Comparison of ENCODE assay signal across 2 cellular contexts in genomic region chr17:42153919-42154491, GRCh38.
A peak's percentile ranks its signal among the peaks of the same experiment; 100 is the strongest.
TF ChIP-seq lines count a peak whose summit lies in the region.

No MANE protein-coding gene starts in this region.

TF ChIP-seq in GM12878, 131 proteins besides CTCF, POLR2A, EP300 and RAD21:
- TF ChIP-seq MEF2A (IDR thresholded peaks at IDR 0.05; ENCODE audit: insufficient read depth, low read depth, low read length) (no peak), SPI1 (IDR thresholded peaks at IDR 0.05; ENCODE audit: borderline replicate concordance, insufficient read depth, low read depth, low read length) (peak; percentile 20; the same call in 1 of the 2 replicates), BCL11A (IDR thresholded peaks at IDR 0.05; ENCODE audit: low read depth, low read length) (no peak), USF2 (IDR thresholded peaks at IDR 0.05; ENCODE audit: borderline replicate concordance, low read depth, low read length) (no peak), BHLHE40 (IDR thresholded peaks at IDR 0.05; ENCODE audit: borderline replicate concordance in 1 of 2, low read depth in 2 of 2, low read length in 1 of 2) (peak in 1 of 2 experiments; percentile 34; a peak in 1 of 4 replicates), RBBP5 (conservative IDR thresholded peaks at IDR 0.05) (no peak), IKZF1 (conservative IDR thresholded peaks at IDR 0.05) (no peak), EZH2 (IDR thresholded peaks at IDR 0.05; ENCODE audit: borderline replicate concordance, control insufficient read depth, low read depth, low read length) (no peak), MTA3 (IDR thresholded peaks at IDR 0.05; ENCODE audit: borderline replicate concordance, low read length) (no peak)

TF ChIP-seq in liver, 16 proteins besides CTCF, POLR2A, EP300 and RAD21:
- no peak for TF ChIP-seq JUND (IDR thresholded peaks at IDR 0.05)
- no peak for TF ChIP-seq HNF4A (conservative IDR thresholded peaks at IDR 0.05)
- TF ChIP-seq SP1 (IDR thresholded peaks at IDR 0.05): no peak
- TF ChIP-seq, protein P1, sequence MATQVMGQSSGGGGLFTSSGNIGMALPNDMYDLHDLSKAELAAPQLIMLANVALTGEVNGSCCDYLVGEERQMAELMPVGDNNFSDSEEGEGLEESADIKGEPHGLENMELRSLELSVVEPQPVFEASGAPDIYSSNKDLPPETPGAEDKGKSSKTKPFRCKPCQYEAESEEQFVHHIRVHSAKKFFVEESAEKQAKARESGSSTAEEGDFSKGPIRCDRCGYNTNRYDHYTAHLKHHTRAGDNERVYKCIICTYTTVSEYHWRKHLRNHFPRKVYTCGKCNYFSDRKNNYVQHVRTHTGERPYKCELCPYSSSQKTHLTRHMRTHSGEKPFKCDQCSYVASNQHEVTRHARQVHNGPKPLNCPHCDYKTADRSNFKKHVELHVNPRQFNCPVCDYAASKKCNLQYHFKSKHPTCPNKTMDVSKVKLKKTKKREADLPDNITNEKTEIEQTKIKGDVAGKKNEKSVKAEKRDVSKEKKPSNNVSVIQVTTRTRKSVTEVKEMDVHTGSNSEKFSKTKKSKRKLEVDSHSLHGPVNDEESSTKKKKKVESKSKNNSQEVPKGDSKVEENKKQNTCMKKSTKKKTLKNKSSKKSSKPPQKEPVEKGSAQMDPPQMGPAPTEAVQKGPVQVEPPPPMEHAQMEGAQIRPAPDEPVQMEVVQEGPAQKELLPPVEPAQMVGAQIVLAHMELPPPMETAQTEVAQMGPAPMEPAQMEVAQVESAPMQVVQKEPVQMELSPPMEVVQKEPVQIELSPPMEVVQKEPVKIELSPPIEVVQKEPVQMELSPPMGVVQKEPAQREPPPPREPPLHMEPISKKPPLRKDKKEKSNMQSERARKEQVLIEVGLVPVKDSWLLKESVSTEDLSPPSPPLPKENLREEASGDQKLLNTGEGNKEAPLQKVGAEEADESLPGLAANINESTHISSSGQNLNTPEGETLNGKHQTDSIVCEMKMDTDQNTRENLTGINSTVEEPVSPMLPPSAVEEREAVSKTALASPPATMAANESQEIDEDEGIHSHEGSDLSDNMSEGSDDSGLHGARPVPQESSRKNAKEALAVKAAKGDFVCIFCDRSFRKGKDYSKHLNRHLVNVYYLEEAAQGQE (IDR thresholded peaks at IDR 0.05): no peak
- TF ChIP-seq, protein P2, sequence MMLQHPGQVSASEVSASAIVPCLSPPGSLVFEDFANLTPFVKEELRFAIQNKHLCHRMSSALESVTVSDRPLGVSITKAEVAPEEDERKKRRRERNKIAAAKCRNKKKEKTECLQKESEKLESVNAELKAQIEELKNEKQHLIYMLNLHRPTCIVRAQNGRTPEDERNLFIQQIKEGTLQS (IDR thresholded peaks at IDR 0.05): no peak
- TF ChIP-seq FOXA1 (IDR thresholded peaks at IDR 0.05): no peak
- TF ChIP-seq, protein P3, sequence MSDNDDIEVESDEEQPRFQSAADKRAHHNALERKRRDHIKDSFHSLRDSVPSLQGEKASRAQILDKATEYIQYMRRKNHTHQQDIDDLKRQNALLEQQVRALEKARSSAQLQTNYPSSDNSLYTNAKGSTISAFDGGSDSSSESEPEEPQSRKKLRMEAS (IDR thresholded peaks at IDR 0.05): no peak
- TF ChIP-seq RXRA (IDR thresholded peaks at IDR 0.05): no peak
- no peak for TF ChIP-seq FOXA2 (IDR thresholded peaks at IDR 0.05)
- TF ChIP-seq YY1 (IDR thresholded peaks at IDR 0.05): no peak
- TF ChIP-seq HNF4G (IDR thresholded peaks at IDR 0.05): no peak
- TF ChIP-seq NR2F2 (IDR thresholded peaks at IDR 0.05): no peak
- TF ChIP-seq EGR1 (IDR thresholded peaks at IDR 0.05; ENCODE audit: low read depth in 2 of 2): no peak
- no peak for TF ChIP-seq GABPA (IDR thresholded peaks at IDR 0.05 in 1 of 2, conservative IDR thresholded peaks at IDR 0.05 in 1 of 2)
- no peak for TF ChIP-seq TAF1 (conservative IDR thresholded peaks at IDR 0.05)
- TF ChIP-seq, protein P4, sequence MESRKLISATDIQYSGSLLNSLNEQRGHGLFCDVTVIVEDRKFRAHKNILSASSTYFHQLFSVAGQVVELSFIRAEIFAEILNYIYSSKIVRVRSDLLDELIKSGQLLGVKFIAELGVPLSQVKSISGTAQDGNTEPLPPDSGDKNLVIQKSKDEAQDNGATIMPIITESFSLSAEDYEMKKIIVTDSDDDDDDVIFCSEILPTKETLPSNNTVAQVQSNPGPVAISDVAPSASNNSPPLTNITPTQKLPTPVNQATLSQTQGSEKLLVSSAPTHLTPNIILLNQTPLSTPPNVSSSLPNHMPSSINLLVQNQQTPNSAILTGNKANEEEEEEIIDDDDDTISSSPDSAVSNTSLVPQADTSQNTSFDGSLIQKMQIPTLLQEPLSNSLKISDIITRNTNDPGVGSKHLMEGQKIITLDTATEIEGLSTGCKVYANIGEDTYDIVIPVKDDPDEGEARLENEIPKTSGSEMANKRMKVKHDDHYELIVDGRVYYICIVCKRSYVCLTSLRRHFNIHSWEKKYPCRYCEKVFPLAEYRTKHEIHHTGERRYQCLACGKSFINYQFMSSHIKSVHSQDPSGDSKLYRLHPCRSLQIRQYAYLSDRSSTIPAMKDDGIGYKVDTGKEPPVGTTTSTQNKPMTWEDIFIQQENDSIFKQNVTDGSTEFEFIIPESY (IDR thresholded peaks at IDR 0.05): no peak
